ENCODE assay signal across 23 cellular contexts in genomic region chr4:153014460-153014859, GRCh38.
A peak's percentile ranks its signal among the peaks of the same experiment; 100 is the strongest.
DNase-seq lines count a peak whose midpoint lies in the region; ATAC-seq, FAIRE-seq and TF ChIP-seq lines count a peak whose summit lies in the region.
"Had no signal": no experiment of that assay in that cellular context is flagged by ENCODE, and none has a peak within 500 bp of the region (broad histone marks: within the 10 kb centered on the region; RNA-seq: fewer than 3 reads in every experiment).

No MANE protein-coding gene starts in this region.

- ATAC-seq in HG03139 (IDR thresholded peaks at IDR 0.05; ENCODE audit: unreplicated experiment) (no peak), GM18870 (IDR thresholded peaks at IDR 0.05; ENCODE audit: unreplicated experiment) (no peak)
- ATAC-seq: foreskin keratinocyte, heart right ventricle had no signal

- H3K9me3 ChIP-seq in adipocyte (ENCODE audit: control insufficient read depth, low read length) = no peaks in the 10 kb centered on the region
- H3K9me3 ChIP-seq: heart right ventricle had no signal

- TF ChIP-seq POLR2A in H54 (IDR thresholded peaks at IDR 0.05; ENCODE audit: low read depth, low read length) = no peak

- DNase-seq in AG20443 (ENCODE audit: low spot score) = peak; percentile 55
- peak; percentile 27 for DNase-seq in H54 (ENCODE audit: insufficient read length, low spot score)
- peak; percentile 20 for DNase-seq in adipocyte (ENCODE audit: low read depth)
- DNase-seq in foreskin fibroblast = peak; percentile 9 to 32
- no peak for DNase-seq in NCI-H2171 (lab: John Stamatoyannopoulos, UW)
- no peak for DNase-seq in SKM-1 (lab: John Stamatoyannopoulos, UW; ENCODE audit: unreplicated experiment)
- DNase-seq: activated CD4-positive, alpha-beta T cell treated with anti-CD3 and anti-CD28 coated beads for 4 hours; activated naive CD8-positive, alpha-beta T cell treated with anti-CD3 and anti-CD28 coated beads for 36 hours; activated T-cell treated with anti-CD3 and anti-CD28 coated beads for 4 hours; effector CD4-positive, alpha-beta T cell; foreskin keratinocyte; heart right ventricle; kidney glomerular epithelial cell; NCI-H1092; NCI-H187 treated with DMSO at 0.1 percent for 48 hours; nephron progenitor cell; spleen; stimulated activated CD4-positive, alpha-beta T cell treated with anti-CD3 and anti-CD28 coated beads, Interleukin-2, amount 100 ng/mL, for 48 hours had no signal

- no peaks in the 10 kb centered on the region for H3K4me1 ChIP-seq in adipocyte (ENCODE audit: control insufficient read depth, insufficient read depth, low read length)
- H3K4me1 ChIP-seq: foreskin keratinocyte, heart right ventricle, parathyroid adenoma had no signal

- no peak for TF ChIP-seq CTCF in foreskin fibroblast (IDR thresholded peaks at IDR 0.05; ENCODE audit: low read depth, low read length)

- H3K9ac ChIP-seq in adipocyte (ENCODE audit: low read length) = no peak overlapping the region
- H3K9ac ChIP-seq: BLaER1, parathyroid adenoma had no signal

- H3K36me3 ChIP-seq in adipocyte (ENCODE audit: control insufficient read depth, insufficient read depth, low read length, severe bottlenecking) = no peaks in the 10 kb centered on the region
- H3K36me3 ChIP-seq: BLaER1, heart right ventricle, spleen had no signal

- no peak for FAIRE-seq in H54 (lab: Jason Lieb, UNC)
- FAIRE-seq: colon had no signal

- H3K27me3 ChIP-seq in adipocyte (replicated peaks; ENCODE audit: control insufficient read depth, insufficient read depth, low read length) = peaks cover 20% of the 10 kb centered on the region
- H3K27me3 ChIP-seq: BLaER1, foreskin keratinocyte, spleen had no signal

- H3K4me3 ChIP-seq in adipocyte (ENCODE audit: low read length) (no peak overlapping the region), foreskin fibroblast (ENCODE audit: low read depth in 1 of 2, low read length in 2 of 2) (no peak overlapping the region)
- H3K4me3 ChIP-seq: BLaER1, heart right ventricle, spleen had no signal

Comparison
In these comparisons a context has a peak if more than half of its experiments do, and no peak if none do; other contexts are left out.
1. DNase-seq: peak in AG20443 (single experiment), H54 (single experiment), adipocyte (single experiment) and foreskin fibroblast (2 of 2); none in NCI-H2171 (single experiment) and SKM-1 (single experiment).